Comparison of ENCODE assay signal across 12 cellular contexts in the genomic region with DNA sequence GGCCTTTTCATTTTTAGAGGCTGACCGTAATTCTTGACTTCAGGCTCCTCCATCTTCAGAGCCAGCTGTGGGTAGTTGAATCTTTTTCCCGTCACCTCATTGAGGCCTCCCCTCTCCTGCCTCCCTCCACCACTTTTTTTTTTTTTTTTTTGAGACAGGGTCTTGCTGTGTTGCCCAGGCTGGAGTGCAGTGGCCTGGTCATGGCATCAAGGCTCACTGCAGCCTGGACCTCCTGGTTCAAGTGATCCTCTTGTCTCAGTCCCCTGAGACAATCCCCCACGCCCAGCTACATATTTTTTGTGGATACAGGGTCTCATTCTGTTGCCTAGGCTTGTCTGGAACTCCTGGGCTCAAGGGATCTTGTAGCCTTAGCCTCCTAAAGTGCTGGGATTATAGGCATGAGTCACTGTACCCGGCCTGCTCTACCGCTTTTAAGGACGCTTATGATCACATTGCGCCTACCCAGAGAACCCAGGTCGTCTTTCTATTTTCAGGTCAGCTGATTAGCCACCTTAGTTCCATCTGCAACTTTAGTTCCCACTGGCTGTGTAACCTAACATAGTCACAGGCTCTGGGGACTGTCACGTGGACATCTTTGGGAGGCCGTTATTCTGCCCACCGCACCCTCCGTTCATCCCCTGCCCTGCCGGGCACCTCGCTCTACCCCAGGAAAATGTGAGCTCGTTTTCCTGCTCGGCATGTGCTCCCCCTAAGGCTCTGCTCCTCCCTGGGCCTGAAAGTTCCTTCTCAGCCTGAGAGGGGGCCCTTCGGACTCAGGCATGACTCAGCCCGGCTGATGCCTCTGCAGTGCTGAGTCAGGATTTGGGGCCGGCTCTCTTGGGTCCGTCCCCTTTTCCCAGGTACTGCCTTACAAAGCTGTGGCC. TPM values are rescaled to one million over a fixed set of nuclear protein-coding genes. Genes with fewer than 3 reads are reported as not detected.
DNase-seq lines count a peak whose midpoint lies in the region; ATAC-seq and TF ChIP-seq lines count a peak whose summit lies in the region.
"Had no signal": no experiment of that assay in that cellular context is flagged by ENCODE, and none has a peak within 500 bp of the region (broad histone marks: within the 10 kb centered on the region; RNA-seq: fewer than 3 reads in every experiment).

No MANE protein-coding gene starts in this region.

- TF ChIP-seq EP300 in ovary (IDR thresholded peaks at IDR 0.05), result no peak

- no peaks in the 10 kb centered on the region for H3K27me3 ChIP-seq in ovary

- ATAC-seq in HG03045 (IDR thresholded peaks at IDR 0.05; ENCODE audit: unreplicated experiment), result no peak
- ATAC-seq in HG03175 (IDR thresholded peaks at IDR 0.05; ENCODE audit: unreplicated experiment), result no peak
- ATAC-seq: naive thymus-derived CD8-positive, alpha-beta T cell had no signal

- no peaks in the 10 kb centered on the region for H3K9me3 ChIP-seq in ovary
- H3K9me3 ChIP-seq: colonic mucosa had no signal

- H3K27ac ChIP-seq in ovary, result no peak overlapping the region
- H3K27ac ChIP-seq: colonic mucosa had no signal

- H3K4me3 ChIP-seq in ovary, result no peak overlapping the region
- H3K4me3 ChIP-seq: colonic mucosa had no signal

- no peaks in the 10 kb centered on the region for H3K36me3 ChIP-seq in ovary
- H3K36me3 ChIP-seq: colonic mucosa had no signal

- peak; percentile 83 for DNase-seq in Daoy (ENCODE audit: low read depth)
- peak; percentile 58 for DNase-seq in RPMI7951 (ENCODE audit: low read depth)
- DNase-seq in fibroblast of gingiva (ENCODE audit: low read depth), result peak; percentile 18
- DNase-seq in ovary, result peak in 3 of 5 donors; percentile 29 to 48 (median 47)
- no peak for DNase-seq in COLO668 (lab: John Stamatoyannopoulos, UW; ENCODE audit: unreplicated experiment)
- DNase-seq in activated effector memory CD4-positive, alpha-beta T cell treated with anti-CD3 and anti-CD28 coated beads, Interleukin-2, amount 50 U/mL, for 16 hours, result no peak
- DNase-seq: activated CD4-positive, alpha-beta T cell treated with anti-CD3 and anti-CD28 coated beads, Interleukin-2, amount 10 ng/mL, durations not matched to agents 24 days and 14 days; colonic mucosa; NCI-H2107 had no signal

- intact Hi-C loops in ovary (cut with DNase I), result no loop called here

- WGBS in ovary, 3 donors, result 75 to 83% (median 77%) methylated on average over 20 of the region's 20 CpGs

- no peak for TF ChIP-seq POLR2A in ovary (IDR thresholded peaks at IDR 0.05)

- no peak for TF ChIP-seq CTCF in ovary (IDR thresholded peaks at IDR 0.05)

- H3K4me1 ChIP-seq in ovary (ENCODE audit: insufficient read depth), result peaks cover 11% of the 10 kb centered on the region

RNA-seq across cellular contexts. Expression of gene TNFAIP2, which starts 13.4 kb away (rescaled TPM):
- total RNA-seq in Daoy (2014; rRNA removed; shearing (Covaris generic)), result 137 and 142 TPM in 2 replicates
- 20.5 and 32.0 TPM in 2 replicates for total RNA-seq in RPMI7951 (2014; rRNA removed; shearing (Covaris generic))
- 100 to 1,000 TPM in 1 of 7 donors, 10 to 100 TPM in 4, 1 to 10 TPM in 2; 7.1 to 258 (median 28.1) TPM for total RNA-seq in ovary
- 10 to 100 TPM; 18.7 to 27.4 TPM for polyA plus RNA-seq in ovary
- polyA plus RNA-seq: naive thymus-derived CD8-positive, alpha-beta T cell had no signal

RNA-seq across cellular contexts. Expression of gene EXOC3L4, which starts 42.1 kb away (rescaled TPM):
- total RNA-seq in Daoy (2014; rRNA removed; shearing (Covaris generic)), result 0.97 TPM in 1 of 2 replicates, not detected in the other
- total RNA-seq in RPMI7951 (2014; rRNA removed; shearing (Covaris generic)), result not detected in 2 replicates
- 1 to 10 TPM in 3 of 7 donors, under 1 TPM in 2, not detected in 2; 0.33 to 1.2 (median 1.1) TPM for total RNA-seq in ovary
- under 1 TPM in 1 of 2 donors, not detected in 1; 0.62 TPM for polyA plus RNA-seq in ovary
- total RNA-seq: activated CD4-positive, alpha-beta T cell treated with anti-CD3 and anti-CD28 coated beads, Interleukin-2, amount 10 ng/mL, durations not matched to agents 24 days and 14 days; naive thymus-derived CD8-positive, alpha-beta T cell had no signal
- polyA plus RNA-seq: naive thymus-derived CD8-positive, alpha-beta T cell had no signal

RNA-seq across cellular contexts. Expression of gene LBHD2, which starts 52.6 kb away (rescaled TPM):
- not detected in 2 replicates for total RNA-seq in Daoy (2014; rRNA removed; shearing (Covaris generic))
- total RNA-seq in RPMI7951 (2014; rRNA removed; shearing (Covaris generic)), result not detected in 2 replicates
- total RNA-seq in ovary, result under 1 TPM in 1 of 7 donors, not detected in 6; 0.47 TPM
- polyA plus RNA-seq in ovary, result not detected
- total RNA-seq: activated CD4-positive, alpha-beta T cell treated with anti-CD3 and anti-CD28 coated beads, Interleukin-2, amount 10 ng/mL, durations not matched to agents 24 days and 14 days; colonic mucosa; naive thymus-derived CD8-positive, alpha-beta T cell had no signal
- polyA plus RNA-seq: naive thymus-derived CD8-positive, alpha-beta T cell had no signal

Comparison
In these comparisons a context has a peak if more than half of its experiments do, and no peak if none do; other contexts are left out.
1. DNase-seq: peak in Daoy (single experiment), RPMI7951 (single experiment), fibroblast of gingiva (single experiment) and ovary (3 of 5); none in COLO668 (single experiment) and activated effector memory CD4-positive, alpha-beta T cell treated with anti-CD3 and anti-CD28 coated beads, Interleukin-2, amount 50 U/mL, for 16 hours (single experiment).